22 cellular contexts compared by ENCODE assay signal in the genomic region with DNA sequence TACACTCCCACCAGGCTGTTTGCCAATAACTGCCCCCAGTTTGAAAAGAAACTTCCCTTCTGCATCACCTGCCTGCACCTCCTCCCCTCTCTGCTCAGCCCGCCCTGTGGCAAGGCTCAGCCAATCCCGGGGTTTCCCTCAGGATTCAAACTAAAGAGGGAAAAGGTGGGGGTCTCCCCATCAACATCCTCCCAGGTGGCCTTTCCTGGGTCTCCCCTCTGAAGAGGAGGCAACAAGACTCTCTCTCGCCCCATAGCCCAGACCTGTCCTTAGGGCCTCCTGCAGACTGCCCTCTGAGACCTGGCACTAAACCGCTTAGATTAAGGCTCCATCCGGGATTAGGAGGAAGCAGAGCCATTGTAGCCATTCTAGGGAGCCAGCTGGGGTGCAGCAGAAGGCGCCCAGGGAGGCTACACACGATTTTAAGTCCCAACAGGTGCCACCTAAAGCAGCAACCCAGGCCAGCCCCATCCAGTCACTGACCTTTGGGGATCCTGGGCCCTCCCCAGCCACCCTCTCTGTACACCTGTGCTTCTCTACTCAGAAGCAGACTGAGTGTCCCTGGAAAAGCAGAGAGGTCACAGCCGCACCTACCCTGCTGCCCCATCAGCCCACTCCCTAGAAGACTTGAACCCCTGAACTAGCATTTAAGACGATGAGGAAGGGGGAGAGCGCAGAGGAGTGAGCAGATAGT. TPM values are rescaled to one million over a fixed set of nuclear protein-coding genes. Genes with fewer than 3 reads are reported as not detected.
DNase-seq lines count a peak whose midpoint lies in the region; ATAC-seq, FAIRE-seq and TF ChIP-seq lines count a peak whose summit lies in the region.
"Had no signal": no experiment of that assay in that cellular context is flagged by ENCODE, and none has a peak within 500 bp of the region (broad histone marks: within the 10 kb centered on the region; RNA-seq: fewer than 3 reads in every experiment).

No MANE protein-coding gene starts in this region.

- no peaks in the 10 kb centered on the region for H3K9me3 Mint-ChIP-seq in nephron
- H3K9me3 Mint-ChIP-seq: activated B cell treated with CpG ODN at 0.5 μM for 24 hours; activated CD8-positive, alpha-beta T cell treated with anti-CD3 and anti-CD28 coated beads for 36 hours; activated T-cell treated with anti-CD3 and anti-CD28 coated beads, Interleukin-2, amount 50 U/mL, for 4 hours; T-helper 2 cell treated with Interferon-gamma antibody and Interleukin-4, amounts not matched to agents 5 μg/mL and 100 μg/mL, for 36 hours had no signal

- H3K9ac ChIP-seq in NT2/D1 (ENCODE audit: insufficient read length, low read depth) = peak overlapping the region; percentile 11
- H3K9ac ChIP-seq: parathyroid adenoma had no signal

- peaks cover 43% of the 10 kb centered on the region for H3K4me1 Mint-ChIP-seq in nephron

- ATAC-seq in HG02852 (IDR thresholded peaks at IDR 0.05; ENCODE audit: unreplicated experiment) = no peak
- ATAC-seq: activated CD8-positive, alpha-beta T cell treated with anti-CD3 and anti-CD28 coated beads for 36 hours; activated T-cell treated with anti-CD3 and anti-CD28 coated beads, Interleukin-2, amount 50 U/mL, for 4 hours; gastroesophageal sphincter; left lobe of liver had no signal

- peaks cover 5% of the 10 kb centered on the region for H3K36me3 Mint-ChIP-seq in nephron (ENCODE audit: low read depth)

- no peaks in the 10 kb centered on the region for H3K9me3 ChIP-seq in NT2/D1 (ENCODE audit: insufficient read depth, low read length)
- H3K9me3 ChIP-seq: gastroesophageal sphincter, vagina had no signal

- no peaks in the 10 kb centered on the region; the same call in none of the 2 replicates for H3K36me3 ChIP-seq in H7 (replicated peaks; ENCODE audit: control insufficient read depth, insufficient read depth, low read length)
- peaks cover 41% of the 10 kb centered on the region for H3K36me3 ChIP-seq in NT2/D1 (ENCODE audit: insufficient read depth, insufficient read length, low read length)
- H3K36me3 ChIP-seq: gastroesophageal sphincter, vagina had no signal

- peaks cover 24% of the 10 kb centered on the region for H3K4me1 ChIP-seq in NT2/D1 (ENCODE audit: insufficient read depth, insufficient read length)

- no peak for TF ChIP-seq CTCF in nephron (IDR thresholded peaks at IDR 0.05; ENCODE audit: unreplicated experiment in 3 of 3)

- H3K27me3 ChIP-seq in H7 (ENCODE audit: control insufficient read depth, insufficient read depth, low read length) (peaks cover 10% of the 10 kb centered on the region; the same call in 1 of the 2 replicates), NT2/D1 (ENCODE audit: insufficient read depth, insufficient read length) (peaks cover 5% of the 10 kb centered on the region)
- H3K27me3 ChIP-seq: vagina had no signal

- DNase-seq in COR-L47 (lab: John Stamatoyannopoulos, UW) = peak; percentile 94
- DNase-seq in H7 = peak; percentile 77
- DNase-seq in NT2/D1 (ENCODE audit: low read depth, low spot score) = no peak
- DNase-seq in HTR-8/SVneo (ENCODE audit: insufficient read length, low spot score) = no peak
- DNase-seq in AG08395 (ENCODE audit: low spot score) = no peak
- DNase-seq: activated B cell treated with CpG ODN at 0.5 μM for 24 hours; activated CD8-positive, alpha-beta T cell treated with anti-CD3 and anti-CD28 coated beads for 36 hours; activated T-cell treated with anti-CD3 and anti-CD28 coated beads, Interleukin-2, amount 50 U/mL, for 4 hours; Kasumi-1; NCI-H524 treated with DMSO at 0.1 percent for 48 hours; stimulated activated CD4-positive, alpha-beta T cell treated with anti-CD3 and anti-CD28 coated beads, Interleukin-2, amount 100 ng/mL, for 48 hours had no signal

- no peak for FAIRE-seq in HTR-8/SVneo (lab: Jason Lieb, UNC)

- H3K4me3 ChIP-seq in H7 (ENCODE audit: insufficient read depth, low read depth, low read length) (no peak overlapping the region), NT2/D1 (ENCODE audit: insufficient read length, low read depth) (no peak overlapping the region)
- H3K4me3 ChIP-seq: gastroesophageal sphincter, SK-N-MC, vagina had no signal

- H3K27me3 Mint-ChIP-seq in nephron (ENCODE audit: low read depth) = peaks cover 10% of the 10 kb centered on the region

- H3K27ac Mint-ChIP-seq in nephron = no peak overlapping the region
- H3K27ac Mint-ChIP-seq: activated B cell treated with CpG ODN at 0.5 μM for 24 hours; activated CD8-positive, alpha-beta T cell treated with anti-CD3 and anti-CD28 coated beads for 36 hours; T-helper 2 cell treated with Interferon-gamma antibody and Interleukin-4, amounts not matched to agents 5 μg/mL and 100 μg/mL, for 36 hours had no signal

- H3K4me3 Mint-ChIP-seq in nephron = peak overlapping the region; percentile 41 to 64 (median 62)
- H3K4me3 Mint-ChIP-seq: activated B cell treated with CpG ODN at 0.5 μM for 24 hours; activated CD8-positive, alpha-beta T cell treated with anti-CD3 and anti-CD28 coated beads for 36 hours; activated T-cell treated with anti-CD3 and anti-CD28 coated beads, Interleukin-2, amount 50 U/mL, for 4 hours; T-helper 2 cell treated with Interferon-gamma antibody and Interleukin-4, amounts not matched to agents 5 μg/mL and 100 μg/mL, for 36 hours had no signal

RNA-seq across cellular contexts. Expression of a gene that starts 3.4 kb away (rescaled TPM):
- 4.4 and 6.1 TPM in 2 replicates for total RNA-seq in H7 (2014; rRNA removed; shearing (Covaris generic))
- total RNA-seq: activated B cell treated with CpG ODN at 0.5 μM for 24 hours, G401 had no signal

RNA-seq across cellular contexts. Expression of a gene that starts 12.0 kb away (rescaled TPM):
- total RNA-seq in H7 (2014; rRNA removed; shearing (Covaris generic)) = not detected in 2 replicates
- total RNA-seq: activated B cell treated with CpG ODN at 0.5 μM for 24 hours; activated CD8-positive, alpha-beta T cell treated with anti-CD3 and anti-CD28 coated beads for 36 hours; activated T-cell treated with anti-CD3 and anti-CD28 coated beads, Interleukin-2, amount 50 U/mL, for 4 hours; G401; gastroesophageal sphincter; mucosa of gallbladder; skeletal muscle tissue; vagina had no signal

RNA-seq across cellular contexts. Expression of a gene that starts 16.7 kb away (rescaled TPM):
- 242 and 387 TPM in 2 replicates for total RNA-seq in H7 (2014; rRNA removed; shearing (Covaris generic))

RNA-seq across cellular contexts. Expression of a gene that starts 42.0 kb away (rescaled TPM):
- total RNA-seq in H7 (2014; rRNA removed; shearing (Covaris generic)) = 0.17 and 1.6 TPM in 2 replicates
- total RNA-seq: G401, left lobe of liver, skeletal muscle tissue, vagina had no signal

Comparison
In these comparisons a context has a peak if more than half of its experiments do, and no peak if none do; other contexts are left out.
1. DNase-seq: peak in COR-L47 (single experiment) and H7 (single experiment); none in NT2/D1 (single experiment), HTR-8/SVneo (single experiment) and AG08395 (single experiment).